ENCODE assay signal across 10 cellular contexts in the genomic region with DNA sequence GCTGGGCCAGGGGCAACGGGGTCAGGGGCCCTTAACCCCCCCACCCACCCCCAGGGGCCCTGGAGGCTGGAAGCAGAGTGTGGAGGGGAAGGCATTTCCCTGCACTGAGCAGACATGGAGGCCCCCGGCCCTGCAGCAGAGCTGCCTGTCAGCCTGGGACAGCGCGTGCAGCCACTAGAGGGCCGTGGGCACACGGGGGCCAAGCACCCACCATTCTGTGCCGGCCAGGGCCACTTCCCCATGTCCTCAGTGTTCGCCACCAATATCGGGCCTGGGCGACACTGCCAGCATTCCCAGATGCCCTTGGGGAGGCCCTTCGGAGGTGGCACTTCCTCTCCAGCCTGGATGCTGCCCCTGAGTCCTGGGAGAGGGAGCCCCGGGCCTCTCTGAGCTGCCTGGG.
DNase-seq lines count a peak whose midpoint lies in the region; ATAC-seq and TF ChIP-seq lines count a peak whose summit lies in the region.
"Had no signal": no experiment of that assay in that cellular context is flagged by ENCODE, and none has a peak within 500 bp of the region (broad histone marks: within the 10 kb centered on the region; RNA-seq: fewer than 3 reads in every experiment).

No MANE protein-coding gene starts in this region.

- TF ChIP-seq CTCF in AG04449 (IDR thresholded peaks at IDR 0.05; ENCODE audit: insufficient read depth, low read length, missing control alignments): peak; percentile 37
- peak; percentile 34; the same call in 1 of the 2 replicates for TF ChIP-seq CTCF in GM12875 (IDR thresholded peaks at IDR 0.05; ENCODE audit: borderline replicate concordance, insufficient read depth, low read depth, low read length)

- ATAC-seq in SK-N-SH treated with all-trans-retinoic acid at 6 μM for 48 hours (peak; percentile 79), GM21447 (IDR thresholded peaks at IDR 0.05; ENCODE audit: unreplicated experiment) (no peak)

- CTCF ChIA-PET in AG04449 (lab: Yijun Ruan, JAX): no interaction called here

- H3K4me3 ChIP-seq in AG04449 (ENCODE audit: low read depth, low read length) (no peak overlapping the region), GM12875 (ENCODE audit: low read depth, low read length) (no peak overlapping the region)

- DNase-seq in AG04449 (ENCODE audit: low read depth, low spot score) (no peak), iPS-NIHi11 (ENCODE audit: low spot score) (peak; percentile 85), NCI-H1436 (lab: John Stamatoyannopoulos, UW) (no peak), glomerular visceral epithelial cell (ENCODE audit: extremely low spot score) (no peak)
- DNase-seq in activated CD4-positive, CD25-positive, alpha-beta regulatory T cell treated with anti-CD3 and anti-CD28 coated beads, Interleukin-2, amount 50 U/mL, for 72 hours: no peak
- DNase-seq: CD4-positive, alpha-beta T cell; NCI-H446 treated with DMSO at 0.1 percent for 48 hours had no signal

- POLR2A ChIA-PET in AG04449 (lab: Yijun Ruan, JAX): no interaction called here

TF ChIP-seq in SK-N-SH treated with all-trans-retinoic acid at 6 μM for 48 hours, 23 proteins besides CTCF, POLR2A, EP300 and RAD21:
- TF ChIP-seq SNAI2 (CRISPR knock-in tag; IDR thresholded peaks at IDR 0.05) (no peak), CREB5 (CRISPR knock-in tag; IDR thresholded peaks at IDR 0.05; ENCODE audit: low read depth) (no peak), ESRRG (CRISPR knock-in tag; IDR thresholded peaks at IDR 0.05) (no peak), PPARA (CRISPR knock-in tag; IDR thresholded peaks at IDR 0.05; ENCODE audit: borderline replicate concordance) (no peak), ZFP30 (CRISPR knock-in tag; IDR thresholded peaks at IDR 0.05) (no peak)
